9 cellular contexts compared by ENCODE assay signal in the genomic region with DNA sequence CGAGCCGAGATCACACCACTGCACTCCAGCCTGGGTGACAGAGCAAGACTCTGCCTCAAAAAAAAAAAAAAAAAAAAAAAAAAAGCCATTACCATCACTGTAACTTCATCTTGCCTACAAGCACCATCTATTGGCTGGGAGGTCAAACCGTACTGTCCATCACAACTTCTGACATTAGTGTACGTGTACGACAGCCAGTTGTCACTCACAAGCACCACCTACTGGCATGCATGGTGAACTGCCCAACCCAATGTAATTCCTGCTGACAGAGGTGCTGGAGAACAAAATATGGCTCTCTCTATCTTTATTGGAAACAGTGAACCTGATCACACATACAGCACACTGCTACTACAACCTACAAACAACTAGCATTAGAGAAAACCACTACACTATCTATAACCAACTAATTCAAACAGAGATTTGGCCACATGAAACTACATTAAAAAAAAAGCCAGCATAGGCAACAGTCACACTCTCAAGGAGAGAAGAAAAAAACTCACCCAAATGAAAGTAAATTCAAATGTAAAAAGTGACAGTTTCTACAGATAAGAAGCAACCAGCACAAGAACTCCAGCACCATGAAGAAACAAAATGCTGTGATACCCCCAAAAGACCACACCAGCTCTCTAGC.
DNase-seq lines count a peak whose midpoint lies in the region; ATAC-seq and TF ChIP-seq lines count a peak whose summit lies in the region.
"Had no signal": no experiment of that assay in that cellular context is flagged by ENCODE, and none has a peak within 500 bp of the region (broad histone marks: within the 10 kb centered on the region; RNA-seq: fewer than 3 reads in every experiment).

No MANE protein-coding gene starts in this region.

- no peaks in the 10 kb centered on the region for H4K20me1 ChIP-seq in DOHH2 (ENCODE audit: control insufficient read depth, insufficient read depth, low read depth, low read length)
- H4K20me1 ChIP-seq in PC-9 (ENCODE audit: insufficient read depth) = no peaks in the 10 kb centered on the region

- H3K4me2 ChIP-seq in DOHH2 (ENCODE audit: low read length) (no peak overlapping the region), PC-9 (no peak overlapping the region)

- H3K79me2 ChIP-seq in DOHH2 (ENCODE audit: control insufficient read depth, low read length) = no peaks in the 10 kb centered on the region
- no peaks in the 10 kb centered on the region for H3K79me2 ChIP-seq in PC-9 (ENCODE audit: low read depth)
- H3K79me2 ChIP-seq: parathyroid adenoma had no signal

- CTCF ChIA-PET in PC-9 (lab: Charles Lee) = no interaction called here

- POLR2A ChIA-PET in PC-9 (lab: Charles Lee; ENCODE audit: unreplicated experiment) = no interaction called here

- no peaks in the 10 kb centered on the region; the same call in 1 of the 2 replicates for H3K27me3 ChIP-seq in DOHH2 (ENCODE audit: control insufficient read depth, low read length)
- H3K27me3 ChIP-seq in PC-9 (ENCODE audit: insufficient read depth, low read depth) = no peaks in the 10 kb centered on the region

- TF ChIP-seq CTCF in DOHH2 (IDR thresholded peaks at IDR 0.05; ENCODE audit: low read depth, low read length, poor library complexity, severe bottlenecking) (peak; percentile 83), PC-9 (conservative IDR thresholded peaks at IDR 0.05) (peak; percentile 48)

- BruUV-seq in PC-9 (replicated peaks; lab: Mats Ljungman, UMichigan) = no TSS peak

- H2AFZ ChIP-seq in PC-9 = no peak overlapping the region
- H2AFZ ChIP-seq: parathyroid adenoma had no signal

- H3K4me1 ChIP-seq in DOHH2 (ENCODE audit: control insufficient read depth, low read length) = no peaks in the 10 kb centered on the region
- H3K4me1 ChIP-seq in PC-9 (replicated peaks; ENCODE audit: insufficient read depth) = no peaks in the 10 kb centered on the region; the same call in 1 of the 2 replicates
- H3K4me1 ChIP-seq: parathyroid adenoma had no signal

- intact Hi-C loops in PC-9 (cut with micrococcal nuclease; ENCODE audit: unreplicated experiment) = no loop called here

- H3F3A ChIP-seq in DOHH2 (ENCODE audit: control insufficient read depth, insufficient read depth) (no peaks in the 10 kb centered on the region), PC-9 (ENCODE audit: insufficient read depth, low read depth) (no peaks in the 10 kb centered on the region)

- H3K27ac ChIP-seq in DOHH2 (ENCODE audit: low read depth, low read length) (no peak overlapping the region), PC-9 (no peak overlapping the region)
- H3K27ac ChIP-seq: parathyroid adenoma had no signal

- no peak overlapping the region for H3K4me3 ChIP-seq in DOHH2 (ENCODE audit: low read length)
- no peak overlapping the region for H3K4me3 ChIP-seq in PC-9

- no peaks in the 10 kb centered on the region for H3K9me2 ChIP-seq in DOHH2 (replicated peaks; ENCODE audit: control insufficient read depth, low read length)
- no peaks in the 10 kb centered on the region; the same call in 1 of the 2 replicates for H3K9me2 ChIP-seq in PC-9 (ENCODE audit: insufficient read depth)

- H3K9me3 ChIP-seq in DOHH2 (ENCODE audit: control insufficient read depth, insufficient read depth, low read length) = no peaks in the 10 kb centered on the region
- H3K9me3 ChIP-seq in PC-9 (ENCODE audit: insufficient read depth, low read depth) = no peaks in the 10 kb centered on the region

- DNase-seq in PC-9 (no peak), foreskin melanocyte (peak; percentile 33), midbrain (lab: John Stamatoyannopoulos, UW) (no peak), activated gamma-delta T cell (lab: John Stamatoyannopoulos, UW) (no peak), NCI-H2171 treated with DMSO at 0.1 percent for 48 hours (lab: John Stamatoyannopoulos, UW) (no peak)

- H3K36me3 ChIP-seq in DOHH2 (ENCODE audit: control insufficient read depth, low read length) (no peaks in the 10 kb centered on the region), PC-9 (ENCODE audit: low read depth) (no peaks in the 10 kb centered on the region)

- peak; percentile 93 for ATAC-seq in GM19035 (IDR thresholded peaks at IDR 0.05; ENCODE audit: unreplicated experiment)
- peak; percentile 92 for ATAC-seq in HG03039 (IDR thresholded peaks at IDR 0.05; ENCODE audit: unreplicated experiment)
